Comparison of ENCODE assay signal across 14 cellular contexts in the genomic region with DNA sequence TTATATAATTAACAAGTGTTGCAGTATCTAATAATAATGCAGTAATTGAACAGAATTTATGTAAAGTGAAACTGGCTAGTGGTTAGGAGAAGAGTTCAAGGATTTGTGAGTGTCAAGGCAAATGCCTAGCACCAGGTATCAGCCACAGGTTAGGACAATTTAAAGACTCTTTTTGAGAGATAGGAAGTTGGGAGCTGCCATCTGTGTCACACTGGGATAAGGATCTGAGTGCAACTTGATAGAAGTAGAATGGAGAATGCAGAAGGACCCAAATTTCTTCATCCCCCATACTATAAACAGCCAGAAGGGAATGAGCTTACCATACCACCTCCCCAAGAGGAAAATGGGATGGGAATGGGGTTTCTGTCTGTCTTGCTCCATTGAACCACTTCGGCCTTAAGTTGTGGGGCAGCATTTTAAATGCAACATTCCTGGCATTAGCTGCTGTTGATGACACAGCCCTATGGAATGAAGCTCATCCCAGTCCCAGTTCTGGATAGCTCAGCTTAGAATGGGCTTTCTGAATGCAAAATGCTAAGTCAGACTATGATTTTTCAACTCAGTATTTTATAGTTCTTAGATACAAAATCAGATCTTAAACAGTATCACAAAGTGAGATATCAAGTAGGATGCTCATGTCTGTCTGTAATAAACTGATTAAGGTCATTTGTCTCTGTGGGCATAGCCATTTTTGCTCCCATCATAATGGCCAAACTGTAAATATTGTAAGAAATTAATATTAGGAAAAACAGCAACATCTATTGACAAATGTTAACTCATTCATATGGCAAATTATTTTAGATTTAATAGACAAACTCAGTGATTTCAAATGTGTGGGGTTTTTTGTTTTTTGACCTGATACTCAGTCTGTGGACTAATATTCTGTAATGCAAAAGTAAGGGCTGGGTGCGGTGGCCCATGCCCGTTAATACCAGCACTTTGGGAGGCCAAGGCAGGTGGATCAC. TPM values are rescaled to one million over a fixed set of nuclear protein-coding genes. Genes with fewer than 3 reads are reported as not detected.
DNase-seq lines count a peak whose midpoint lies in the region; ATAC-seq, FAIRE-seq and TF ChIP-seq lines count a peak whose summit lies in the region.
"Had no signal": no experiment of that assay in that cellular context is flagged by ENCODE, and none has a peak within 500 bp of the region (broad histone marks: within the 10 kb centered on the region; RNA-seq: fewer than 3 reads in every experiment).

No MANE protein-coding gene starts in this region.

- peak overlapping the region; percentile 37; the same call in 2 of the 3 replicates for H2BK15ac ChIP-seq in IMR-90 (ENCODE audit: low read depth, low read length)

- H3K36me3 ChIP-seq in IMR-90 (ENCODE audit: control insufficient read depth, insufficient read depth, low read length) = no peaks in the 10 kb centered on the region
- H3K36me3 ChIP-seq in K562 (ENCODE audit: control insufficient read depth, insufficient read depth, low read length) = no peaks in the 10 kb centered on the region
- H3K36me3 ChIP-seq in kidney epithelial cell (ENCODE audit: control insufficient read depth, insufficient read depth, low read length) = no peaks in the 10 kb centered on the region

- no peak for TF ChIP-seq POLR2A in IMR-90 (IDR thresholded peaks at IDR 0.05; ENCODE audit: low read depth, low read length)
- no peak for TF ChIP-seq POLR2A in K562 (conservative IDR thresholded peaks at IDR 0.05)

- H2BK120ac ChIP-seq in IMR-90 (ENCODE audit: low read depth, low read length) = peak overlapping the region; percentile 77

- TF ChIP-seq CTCF in AG10803 (conservative IDR thresholded peaks at IDR 0.05; ENCODE audit: low read length) (no peak), IMR-90 (conservative IDR thresholded peaks at IDR 0.05; ENCODE audit: low read depth, low read length) (no peak), K562 (IDR thresholded peaks at IDR 0.05 in 2 of 3, conservative IDR thresholded peaks at IDR 0.05 in 1 of 3; ENCODE audit: insufficient read depth in 2 of 3, low read depth in 1 of 3, low read length in 3 of 3) (peak in 2 of 3 experiments; percentile 9 to 46; a peak in 2 of 6 replicates), kidney epithelial cell (IDR thresholded peaks at IDR 0.05; ENCODE audit: insufficient read depth, low read length, poor library complexity, severe bottlenecking) (no peak)

- in situ Hi-C loops in IMR-90 (cut with MboI; ENCODE audit: low sequenced_read_pairs) (no loop called here), K562 (cut with MboI) (no loop called here)

- intact Hi-C loops in IMR-90 (cut with micrococcal nuclease) = no loop called here
- intact Hi-C loops in K562 (cut with micrococcal nuclease) = no loop called here

- H2BK20ac ChIP-seq in IMR-90 (ENCODE audit: low read depth, low read length) = peak overlapping the region; percentile 94

- TF ChIP-seq EP300 in K562 (IDR thresholded peaks at IDR 0.05; ENCODE audit: low read length) = no peak

- H3K9ac ChIP-seq in IMR-90 (ENCODE audit: low read depth, low read length) (no peak overlapping the region), K562 (ENCODE audit: insufficient read depth in 1 of 2, low read depth in 2 of 2, low read length in 2 of 2) (no peak overlapping the region)

- peak overlapping the region; percentile 87; the same call in 1 of the 2 replicates for H4K91ac ChIP-seq in IMR-90 (ENCODE audit: insufficient read depth, low read depth, low read length)

- peak overlapping the region; percentile 73 for H3K4ac ChIP-seq in IMR-90 (ENCODE audit: low read depth, low read length)

- no peak overlapping the region for H2AK9ac ChIP-seq in IMR-90 (replicated peaks; ENCODE audit: low read depth, low read length, poor library complexity)

- H3K56ac ChIP-seq in IMR-90 (ENCODE audit: extremely low read depth, insufficient read depth, low read length) = no peak overlapping the region

- POLR2A ChIA-PET in IMR-90 (lab: Charles Lee; ENCODE audit: unreplicated experiment) (no interaction called here), K562 (lab: Yijun Ruan, JAX) (no interaction called here)

- BruUV-seq in IMR-90 (replicated peaks; lab: Mats Ljungman, UMichigan) = no TSS peak
- BruUV-seq in K562 (replicated peaks; lab: Mats Ljungman, UMichigan) = no TSS peak

- 0 out of 2 replicates have a peak, but pooled peaks cover 2% of the 10 kb centered on the region for H3K9me1 ChIP-seq in IMR-90 (ENCODE audit: insufficient read depth, low read length)
- no peaks in the 10 kb centered on the region for H3K9me1 ChIP-seq in K562 (ENCODE audit: control insufficient read depth, insufficient read depth, low read length)

- H2AFZ ChIP-seq in IMR-90 (replicated peaks; ENCODE audit: low read length, poor library complexity) = peak overlapping the region; percentile 78
- H2AFZ ChIP-seq in K562 (ENCODE audit: low read depth, low read length) = no peak overlapping the region

- H4K20me1 ChIP-seq in IMR-90 (ENCODE audit: insufficient read depth, low read length) (no peaks in the 10 kb centered on the region), K562 (replicated peaks; ENCODE audit: control insufficient read depth, insufficient read depth, low read length) (no peaks in the 10 kb centered on the region)

- CTCF ChIA-PET in IMR-90 (lab: Yijun Ruan, JAX) (no interaction called here), K562 (lab: Yijun Ruan, JAX; ENCODE audit: low intra/inter-chr PET ratio) (no interaction called here)

- H3K4me1 ChIP-seq in IMR-90 (ENCODE audit: control insufficient read depth, insufficient read depth, low read length) = 0 out of 2 replicates have a peak, but pooled peaks cover 3% of the 10 kb centered on the region
- H3K4me1 ChIP-seq in K562 (replicated peaks in 1 of 2; ENCODE audit: control insufficient read depth in 2 of 2, insufficient read depth in 2 of 2, low read length in 2 of 2) = no peaks in the 10 kb centered on the region

- peak overlapping the region; percentile 61; the same call in 1 of the 2 replicates for H3K18ac ChIP-seq in IMR-90 (ENCODE audit: low read depth, low read length)

- H3K27me3 ChIP-seq in IMR-90 (ENCODE audit: control insufficient read depth, insufficient read depth, low read length) (no peaks in the 10 kb centered on the region), K562 (ENCODE audit: control insufficient read depth in 2 of 2, insufficient read depth in 2 of 2, low read length in 2 of 2) (peaks cover 0 to 7% of the 10 kb centered on the region in 2 experiments; a peak in 2 of 5 replicates), kidney epithelial cell (ENCODE audit: control insufficient read depth, insufficient read depth, low read length) (no peaks in the 10 kb centered on the region)
- H3K27me3 ChIP-seq: heart left ventricle had no signal

- DNase-seq in AG10803 (ENCODE audit: low read depth) (peak; percentile 87), IMR-90 (peak; percentile 89), K562 (ENCODE audit: extremely low read depth in 1 of 4, low spot score in 3 of 4) (no peak), kidney epithelial cell (ENCODE audit: low read depth) (peak; percentile 82), HuH-7 (ENCODE audit: low spot score) (no peak), NCI-H2227 treated with DMSO at 0.1 percent for 48 hours (lab: John Stamatoyannopoulos, UW) (no peak)
- no peak for DNase-seq in activated T-cell treated with anti-CD3 and anti-CD28 coated beads, Interleukin-2, amount 50 U/mL, for 48 hours
- DNase-seq: activated CD4-positive, CD25-positive, alpha-beta regulatory T cell; heart left ventricle; NCI-H82; nephron progenitor cell; stimulated activated CD4-positive, alpha-beta T cell treated with anti-CD3 and anti-CD28 coated beads, Interleukin-4, amount 100 ng/mL, for 4 hours had no signal

- H2BK5ac ChIP-seq in IMR-90 (ENCODE audit: low read depth, low read length, poor library complexity, severe bottlenecking) = peak overlapping the region; percentile 83

- H3K4me2 ChIP-seq in IMR-90 (ENCODE audit: low read depth, low read length) = peak overlapping the region; percentile 62; the same call in 1 of the 2 replicates
- no peak overlapping the region for H3K4me2 ChIP-seq in K562 (ENCODE audit: insufficient read depth, low read length)

- no peak overlapping the region for H3K4me3 ChIP-seq in AG10803 (ENCODE audit: low read length)
- H3K4me3 ChIP-seq in IMR-90 (ENCODE audit: insufficient read depth, low read depth, low read length) = no peak overlapping the region
- no peak overlapping the region for H3K4me3 ChIP-seq in K562
- no peak overlapping the region for H3K4me3 ChIP-seq in kidney epithelial cell (ENCODE audit: low read depth, low read length)
- H3K4me3 ChIP-seq: heart left ventricle had no signal

- ATAC-seq in IMR-90 (ENCODE audit: low read depth) (peak; percentile 99), K562 (no peak), HG03520 (IDR thresholded peaks at IDR 0.05; ENCODE audit: unreplicated experiment) (no peak)
- ATAC-seq: activated naive CD4-positive, alpha-beta T cell treated with anti-CD3 and anti-CD28 coated beads, Interleukin-2, amount 50 U/mL, for 72 hours; heart left ventricle had no signal

- no peak overlapping the region for H3K23ac ChIP-seq in IMR-90 (ENCODE audit: low read depth, low read length)

- dilution Hi-C loops in IMR-90 (cut with HindIII; ENCODE audit: low sequenced_read_pairs, unreplicated experiment) = no loop called here

- no peaks in the 10 kb centered on the region for H3K79me2 ChIP-seq in K562 (ENCODE audit: control insufficient read depth, insufficient read depth, low read length)

- H3K9me3 ChIP-seq in IMR-90 (ENCODE audit: control insufficient read depth, insufficient read depth, low read length) = no peaks in the 10 kb centered on the region
- H3K9me3 ChIP-seq in K562 (replicated peaks; ENCODE audit: control insufficient read depth, insufficient read depth, low read depth, low read length) = no peaks in the 10 kb centered on the region
- H3K9me3 ChIP-seq: heart left ventricle had no signal

- H2AK5ac ChIP-seq in IMR-90 (ENCODE audit: low read depth, low read length) = no peak overlapping the region

- H3K27ac ChIP-seq in IMR-90 (ENCODE audit: insufficient read depth, low read length) = peak overlapping the region; percentile 43; the same call in 1 of the 2 replicates
- no peak overlapping the region for H3K27ac ChIP-seq in K562 (ENCODE audit: extremely low read depth, low read depth, low read length)
- H3K27ac ChIP-seq: heart left ventricle had no signal

- TF ChIP-seq RAD21 in IMR-90 (IDR thresholded peaks at IDR 0.05; ENCODE audit: low read length) = no peak
- TF ChIP-seq RAD21 in K562 (CRISPR knock-in tag; conservative IDR thresholded peaks at IDR 0.05 in 1 of 2, IDR thresholded peaks at IDR 0.05 in 1 of 2) = peak in 1 of 2 experiments; percentile 29; a peak in 1 of 4 replicates

- H4K8ac ChIP-seq in IMR-90 (ENCODE audit: low read depth in 2 of 2, low read length in 2 of 2) = peak overlapping the region in 1 of 2 experiments; percentile 76; a peak in 2 of 4 replicates

- WGBS in IMR-90 (ENCODE audit: extremely low coverage in 2 of 2, insufficient read length in 1 of 2), 2 experiments = no CpG with 5 or more reads among the region's 3 CpGs
- 0% methylated on average over 3 of the region's 3 CpGs for WGBS in K562 (ENCODE audit: insufficient coverage, low coverage, missing lambda C conversion rate)

- peak overlapping the region; percentile 36; the same call in 1 of the 2 replicates for H4K5ac ChIP-seq in IMR-90 (ENCODE audit: low read depth, low read length)

- H3K14ac ChIP-seq in IMR-90 (replicated peaks; ENCODE audit: low read depth, low read length) = peak overlapping the region; percentile 83; the same call in 1 of the 2 replicates

- no peaks in the 10 kb centered on the region for H3K79me1 ChIP-seq in IMR-90 (ENCODE audit: low read depth in 1 of 2, low read length in 2 of 2)

- FAIRE-seq in K562 (lab: Jason Lieb, UNC) = no peak

RNA-seq across cellular contexts. Expression of gene GPR155, which starts 44.0 kb away (rescaled TPM):
- total RNA-seq in IMR-90 (2012; rRNA removed) = 3.4 and 4.4 TPM in 2 replicates
- 2.3 and 2.6 TPM in 2 replicates for polyA plus RNA-seq in IMR-90 (2012; rRNA removed)
- polyA plus RNA-seq in IMR-90 (2012; cell fraction: cytosol; rRNA removed) = 0.80 and 0.90 TPM in 2 replicates
- polyA plus RNA-seq in IMR-90 (2012; cell fraction: nucleus; rRNA removed; ENCODE audit: low replicate concordance) = 0.59 and 4.3 TPM in 2 replicates
- total RNA-seq in K562 (2011; cell fraction: chromatin; rRNA removed; ENCODE audit: low replicate concordance) = 0.37 and 0.76 TPM in 2 replicates
- 0.17 and 0.39 TPM in 2 replicates for total RNA-seq in K562 (2011; cell fraction: nucleolus; rRNA removed)
- total RNA-seq in K562 (2011; cell fraction: nucleoplasm; rRNA removed) = 0.37 and 0.84 TPM in 2 replicates
- 0.04 TPM in 1 of 2 replicates, not detected in the other for total RNA-seq in K562 (2014; rRNA removed)
- total RNA-seq in K562 (2014; rRNA removed; fragmentation: Illumina TruSeq; extraction: Trizol) = 0.10 and 0.18 TPM in 2 replicates
- 0.08 and 0.11 TPM in 2 replicates for total RNA-seq in K562 (2015; rRNA removed; fragmentation: Illumina TruSeq; extraction: Trizol)
- 0.11 TPM in 2 replicates for total RNA-seq in K562 (2021)
- polyA plus RNA-seq in K562 (2011; rRNA removed) = 0.40 and 0.49 TPM in 2 replicates
- 0.07 and 0.16 TPM in 2 replicates for polyA plus RNA-seq in K562 (2011; cell fraction: cytosol; rRNA removed)
- polyA plus RNA-seq in K562 (2011; cell fraction: nucleus; rRNA removed) = 0.24 and 0.46 TPM in 2 replicates
- polyA plus RNA-seq in K562 (2012) = 0.12 and 0.49 TPM in 2 replicates
- 0.06 and 0.10 TPM in 2 replicates for polyA plus RNA-seq in K562 (2014; fragmentation: Illumina TruSeq; extraction: Trizol)
- under 1 TPM; 0.04 to 0.11 TPM for polyA plus RNA-seq in K562 (2014; fragmentation: Nextera tagmentation; extraction: Ambion mirVana)
- 0.04 and 0.36 TPM in 2 replicates for polyA plus RNA-seq in K562 (2014; rRNA removed)
- 0.28 and 0.33 TPM in 2 replicates for polyA minus RNA-seq in K562 (2011; rRNA and poly(A)+ RNA removed)
- not detected in 2 replicates for polyA minus RNA-seq in K562 (2011; cell fraction: cytosol; rRNA and poly(A)+ RNA removed)
- 0.13 and 0.78 TPM in 2 replicates for polyA minus RNA-seq in K562 (2011; cell fraction: nucleus; rRNA and poly(A)+ RNA removed)
- 1.0 and 1.7 TPM in 2 replicates for total RNA-seq in kidney epithelial cell

RNA-seq across cellular contexts. Expression of gene SCRN3, which starts 47.3 kb away (rescaled TPM):
- total RNA-seq in IMR-90 (2012; rRNA removed) = 9.9 and 18.6 TPM in 2 replicates
- polyA plus RNA-seq in IMR-90 (2012; rRNA removed) = 8.0 and 11.4 TPM in 2 replicates
- polyA plus RNA-seq in IMR-90 (2012; cell fraction: cytosol; rRNA removed) = 4.2 and 6.1 TPM in 2 replicates
- polyA plus RNA-seq in IMR-90 (2012; cell fraction: nucleus; rRNA removed; ENCODE audit: low replicate concordance) = 7.5 and 9.6 TPM in 2 replicates
- total RNA-seq in K562 (2011; cell fraction: chromatin; rRNA removed; ENCODE audit: low replicate concordance) = 9.2 and 17.7 TPM in 2 replicates
- total RNA-seq in K562 (2011; cell fraction: nucleolus; rRNA removed) = 7.5 and 8.5 TPM in 2 replicates
- total RNA-seq in K562 (2011; cell fraction: nucleoplasm; rRNA removed) = 12.6 and 16.1 TPM in 2 replicates
- total RNA-seq in K562 (2014; rRNA removed) = 14.0 and 21.8 TPM in 2 replicates
- total RNA-seq in K562 (2014; rRNA removed; fragmentation: Illumina TruSeq; extraction: Trizol) = 20.6 and 23.5 TPM in 2 replicates
- total RNA-seq in K562 (2015; rRNA removed; fragmentation: Illumina TruSeq; extraction: Trizol) = 20.0 and 20.4 TPM in 2 replicates
- 15.3 and 20.3 TPM in 2 replicates for total RNA-seq in K562 (2021)
- 12.6 and 18.1 TPM in 2 replicates for polyA plus RNA-seq in K562 (2011; rRNA removed)
- 4.9 and 8.2 TPM in 2 replicates for polyA plus RNA-seq in K562 (2011; cell fraction: cytosol; rRNA removed)
- 8.8 TPM in 2 replicates for polyA plus RNA-seq in K562 (2011; cell fraction: nucleus; rRNA removed)
- polyA plus RNA-seq in K562 (2012) = 17.9 and 21.3 TPM in 2 replicates
- polyA plus RNA-seq in K562 (2014; fragmentation: Illumina TruSeq; extraction: Trizol) = 14.2 and 16.9 TPM in 2 replicates
- 10 to 100 TPM in 1 of 2 experiments, 1 to 10 TPM in 1; 7.7 to 11.0 TPM for polyA plus RNA-seq in K562 (2014; fragmentation: Nextera tagmentation; extraction: Ambion mirVana)
- polyA plus RNA-seq in K562 (2014; rRNA removed) = 20.2 and 21.3 TPM in 2 replicates
- 20.1 and 22.1 TPM in 2 replicates for polyA minus RNA-seq in K562 (2011; rRNA and poly(A)+ RNA removed)
- 8.8 and 9.4 TPM in 2 replicates for polyA minus RNA-seq in K562 (2011; cell fraction: cytosol; rRNA and poly(A)+ RNA removed)
- polyA minus RNA-seq in K562 (2011; cell fraction: nucleus; rRNA and poly(A)+ RNA removed) = 10.8 and 18.3 TPM in 2 replicates
- total RNA-seq in kidney epithelial cell = 20.6 and 23.9 TPM in 2 replicates

Comparison
In these comparisons a context has a peak if more than half of its experiments do, and no peak if none do; other contexts are left out.
1. DNase-seq: peak in AG10803 (single experiment), IMR-90 (single experiment) and kidney epithelial cell (single experiment); none in K562 (0 of 4), HuH-7 (single experiment), activated T-cell treated with anti-CD3 and anti-CD28 coated beads, Interleukin-2, amount 50 U/mL, for 48 hours (0 of 2) and NCI-H2227 treated with DMSO at 0.1 percent for 48 hours (single experiment).
2. CTCF ChIP-seq: peak in K562 (2 of 3); none in AG10803 (single experiment), IMR-90 (single experiment) and kidney epithelial cell (single experiment).